Comparison of ENCODE assay signal across 9 cellular contexts in genomic region chrX:24494544-24495113, GRCh38. TPM values are rescaled to one million over a fixed set of nuclear protein-coding genes. Genes with fewer than 3 reads are reported as not detected.
A peak's percentile ranks its signal among the peaks of the same experiment; 100 is the strongest.
DNase-seq lines count a peak whose midpoint lies in the region; ATAC-seq and TF ChIP-seq lines count a peak whose summit lies in the region.
"Had no signal": no experiment of that assay in that cellular context is flagged by ENCODE, and none has a peak within 500 bp of the region (broad histone marks: within the 10 kb centered on the region; RNA-seq: fewer than 3 reads in every experiment).

No MANE protein-coding gene starts in this region.

- peaks cover 23% of the 10 kb centered on the region for H3K4me1 Mint-ChIP-seq in brain
- H3K4me1 Mint-ChIP-seq in activated T-helper 17 cell treated with anti-CD3 and anti-CD28 coated beads, Interleukin-2, amount 50 U/mL, for 72 hours: peaks cover 6% of the 10 kb centered on the region

- DNase-seq in DMS53 (lab: John Stamatoyannopoulos, UW) (peak; percentile 71), NCI-H1105 (lab: John Stamatoyannopoulos, UW) (peak; percentile 49), UCSD-AML1 (lab: John Stamatoyannopoulos, UW; ENCODE audit: unreplicated experiment) (no peak), ACHN (no peak)
- DNase-seq: naive B cell had no signal

- H3K9ac ChIP-seq in liver (ENCODE audit: low read depth in 1 of 2, low read length in 2 of 2): peak overlapping the region in 1 of 2 donors; percentile 11

- H3K36me3 ChIP-seq in liver (ENCODE audit: control insufficient read depth in 4 of 4, insufficient read depth in 3 of 4, low read depth in 1 of 4, low read length in 3 of 4): no peaks in the 10 kb centered on the region

- H3K27me3 ChIP-seq in liver (ENCODE audit: control insufficient read depth in 4 of 4, insufficient read depth in 4 of 4, low read length in 3 of 4): no peaks in the 10 kb centered on the region

- H3K9me3 ChIP-seq in liver (ENCODE audit: control insufficient read depth in 4 of 4, low read length in 3 of 4): no peaks in the 10 kb centered on the region

- TF ChIP-seq CTCF in brain (conservative IDR thresholded peaks at IDR 0.05) (no peak), liver (IDR thresholded peaks at IDR 0.05; ENCODE audit: low read depth, low read length, missing input control) (no peak)

- H3K4me3 Mint-ChIP-seq in brain: peak overlapping the region in 2 of 5 experiments; percentile 1 to 52
- no peak overlapping the region for H3K4me3 Mint-ChIP-seq in activated T-helper 17 cell treated with anti-CD3 and anti-CD28 coated beads, Interleukin-2, amount 50 U/mL, for 72 hours
- H3K4me3 Mint-ChIP-seq: naive B cell had no signal

- H3K27ac ChIP-seq in liver (ENCODE audit: low read depth in 1 of 2, low read length in 2 of 2): peak overlapping the region; percentile 72 to 93

- 5% methylated on average over 8 of the region's 8 CpGs for WGBS in liver

- peaks cover 63% of the 10 kb centered on the region for H3K36me3 Mint-ChIP-seq in brain
- peaks cover 41% of the 10 kb centered on the region for H3K36me3 Mint-ChIP-seq in activated T-helper 17 cell treated with anti-CD3 and anti-CD28 coated beads, Interleukin-2, amount 50 U/mL, for 72 hours (ENCODE audit: low read depth)
- H3K36me3 Mint-ChIP-seq: naive B cell had no signal

- in situ Hi-C loops in ACHN (cut with HindIII; ENCODE audit: low pct_ligation_motif_present, low pct_unique_long_range_greater_than_20kb, low sequenced_read_pairs): no loop called here

- H3K9me3 Mint-ChIP-seq in brain: no peaks in the 10 kb centered on the region
- no peaks in the 10 kb centered on the region for H3K9me3 Mint-ChIP-seq in activated T-helper 17 cell treated with anti-CD3 and anti-CD28 coated beads, Interleukin-2, amount 50 U/mL, for 72 hours
- H3K9me3 Mint-ChIP-seq: naive B cell had no signal

- H3K27ac Mint-ChIP-seq in brain: peak overlapping the region in 3 of 5 experiments; percentile 48 to 83 (median 52)
- H3K27ac Mint-ChIP-seq in activated T-helper 17 cell treated with anti-CD3 and anti-CD28 coated beads, Interleukin-2, amount 50 U/mL, for 72 hours: no peak overlapping the region

- peak overlapping the region in 1 of 3 donors; percentile 25 for H3K4me3 ChIP-seq in liver (ENCODE audit: low read depth in 1 of 3, low read length in 3 of 3)

- no peak for ATAC-seq in activated T-helper 17 cell treated with anti-CD3 and anti-CD28 coated beads, Interleukin-2, amount 50 U/mL, for 72 hours (replicated peaks)
- no peak for ATAC-seq in HG02763 (IDR thresholded peaks at IDR 0.05; ENCODE audit: unreplicated experiment)

- peaks cover 5 to 15% (median 7%) of the 10 kb centered on the region in 4 donors for H3K4me1 ChIP-seq in liver (ENCODE audit: control insufficient read depth in 4 of 4, insufficient read depth in 4 of 4, low read length in 3 of 4)

- H3K27me3 Mint-ChIP-seq in brain: no peaks in the 10 kb centered on the region
- H3K27me3 Mint-ChIP-seq in activated T-helper 17 cell treated with anti-CD3 and anti-CD28 coated beads, Interleukin-2, amount 50 U/mL, for 72 hours: no peaks in the 10 kb centered on the region
- H3K27me3 Mint-ChIP-seq: naive B cell had no signal

- TF ChIP-seq RAD21 in liver (IDR thresholded peaks at IDR 0.05): peak in 1 of 2 donors; percentile 23

TF ChIP-seq in liver, 16 proteins besides CTCF, POLR2A, EP300 and RAD21:
- TF ChIP-seq SP1 (IDR thresholded peaks at IDR 0.05) (peak; percentile 58), ZBTB33 (IDR thresholded peaks at IDR 0.05) (no peak), FOXA1 (IDR thresholded peaks at IDR 0.05) (peak; percentile 63), TAF1 (conservative IDR thresholded peaks at IDR 0.05) (peak; percentile 42), REST (IDR thresholded peaks at IDR 0.05) (peak; percentile 34), MAX (IDR thresholded peaks at IDR 0.05) (no peak), FOXA2 (IDR thresholded peaks at IDR 0.05) (peak; percentile 53), YY1 (IDR thresholded peaks at IDR 0.05) (peak; percentile 60), NR2F2 (IDR thresholded peaks at IDR 0.05) (no peak), JUND (IDR thresholded peaks at IDR 0.05) (peak; percentile 93 to 96), GABPA (IDR thresholded peaks at IDR 0.05 in 1 of 2, conservative IDR thresholded peaks at IDR 0.05 in 1 of 2) (peak in 1 of 2 donors; percentile 44), HNF4A (conservative IDR thresholded peaks at IDR 0.05) (peak in 1 of 2 donors; percentile 25), EGR1 (IDR thresholded peaks at IDR 0.05; ENCODE audit: low read depth in 2 of 2) (peak in 1 of 2 donors; percentile 18), RXRA (IDR thresholded peaks at IDR 0.05) (peak in 1 of 2 donors; percentile 26)
- TF ChIP-seq, protein P1, sequence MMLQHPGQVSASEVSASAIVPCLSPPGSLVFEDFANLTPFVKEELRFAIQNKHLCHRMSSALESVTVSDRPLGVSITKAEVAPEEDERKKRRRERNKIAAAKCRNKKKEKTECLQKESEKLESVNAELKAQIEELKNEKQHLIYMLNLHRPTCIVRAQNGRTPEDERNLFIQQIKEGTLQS (IDR thresholded peaks at IDR 0.05): peak; percentile 63

RNA-seq across cellular contexts. Expression of gene PDK3, which starts 29.5 kb away (rescaled TPM):
- polyA plus RNA-seq in brain (ENCODE audit: insufficient read depth, low read depth, low replicate concordance) (5.9 TPM), liver (10 to 100 TPM in 1 of 2 donors, 1 to 10 TPM in 1; 6.0 to 13.6 TPM)
- 10 to 100 TPM; 13.5 to 14.0 TPM for total RNA-seq in liver
- 10 to 100 TPM; 45.1 to 82.3 TPM for total RNA-seq in activated T-helper 17 cell treated with anti-CD3 and anti-CD28 coated beads, Interleukin-2, amount 50 U/mL, for 72 hours

Comparison
In these comparisons a context has a peak if more than half of its experiments do, and no peak if none do; other contexts are left out.
1. DNase-seq: peak in DMS53 (single experiment) and NCI-H1105 (single experiment); none in UCSD-AML1 (single experiment) and ACHN (single experiment).